In the genomic region with DNA sequence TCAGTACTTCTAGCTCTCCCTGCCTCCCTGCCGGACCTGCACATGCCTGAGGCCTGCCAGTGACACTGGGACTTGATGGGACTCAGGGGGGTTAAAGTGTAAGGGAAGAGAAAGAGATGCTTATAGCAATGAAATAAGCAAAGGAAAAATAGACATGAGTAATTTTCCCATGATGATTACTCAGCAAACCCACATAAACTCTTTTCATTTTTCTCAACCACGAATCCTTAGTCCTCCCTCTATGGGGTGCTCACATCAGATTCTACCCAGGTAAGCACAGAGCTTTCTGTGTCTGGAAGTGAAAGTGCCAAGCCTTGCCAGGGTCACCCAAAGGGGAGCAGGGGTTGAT, we compare ENCODE assay signal across 17 cellular contexts. TPM values are rescaled to one million over a fixed set of nuclear protein-coding genes. Genes with fewer than 3 reads are reported as not detected.
DNase-seq lines count a peak whose midpoint lies in the region; ATAC-seq, FAIRE-seq and TF ChIP-seq lines count a peak whose summit lies in the region.
"Had no signal": no experiment of that assay in that cellular context is flagged by ENCODE, and none has a peak within 500 bp of the region (broad histone marks: within the 10 kb centered on the region; RNA-seq: fewer than 3 reads in every experiment).

No MANE protein-coding gene starts in this region.

- H3K4me1 ChIP-seq in ACC112 (ENCODE audit: control insufficient read depth, insufficient read depth, low read length, unreplicated experiment) (peaks cover 12% of the 10 kb centered on the region), GM23338 (ENCODE audit: insufficient read depth) (no peaks in the 10 kb centered on the region), astrocyte (ENCODE audit: insufficient read depth, low read length) (peaks cover 13% of the 10 kb centered on the region), right cardiac atrium (ENCODE audit: control insufficient read depth, insufficient read depth, low read length) (no peaks in the 10 kb centered on the region)
- H3K4me1 ChIP-seq: upper lobe of right lung had no signal

- no peaks in the 10 kb centered on the region for H3F3A ChIP-seq in GM23338 (replicated peaks; ENCODE audit: low read depth)

- no peak overlapping the region for H3K4me2 ChIP-seq in GM23338
- peak overlapping the region; percentile 70 for H3K4me2 ChIP-seq in astrocyte (ENCODE audit: low read length)

- FAIRE-seq in astrocyte (lab: Jason Lieb, UNC) (no peak), HTR-8/SVneo (lab: Jason Lieb, UNC) (no peak)

- H2AFZ ChIP-seq in ACC112 (ENCODE audit: low read length, unreplicated experiment) = peak overlapping the region; percentile 62
- 0 out of 2 replicates have a peak overlapping the region, but pooled peaks have one; percentile 52 for H2AFZ ChIP-seq in GM23338
- peak overlapping the region; percentile 67 for H2AFZ ChIP-seq in astrocyte (ENCODE audit: low read depth, low read length)

- H3K36me3 Mint-ChIP-seq in GM23338 (ENCODE audit: low read depth) (no peaks in the 10 kb centered on the region), astrocyte (ENCODE audit: low read depth, unreplicated experiment) (no peaks in the 10 kb centered on the region)
- H3K36me3 Mint-ChIP-seq in T-helper 2 cell treated with Interferon-gamma antibody and Interleukin-4, amounts not matched to agents 5 μg/mL and 100 μg/mL, for 36 hours (ENCODE audit: low read depth) = no peaks in the 10 kb centered on the region

- no peaks in the 10 kb centered on the region for H3K9me3 ChIP-seq in astrocyte (ENCODE audit: insufficient read depth, low read depth, low read length)
- no peaks in the 10 kb centered on the region for H3K9me3 ChIP-seq in right cardiac atrium (ENCODE audit: control insufficient read depth, low read length)
- H3K9me3 ChIP-seq: upper lobe of right lung had no signal

- DNase-seq in GM23338 (ENCODE audit: low spot score) = no peak
- peak; percentile 84 for DNase-seq in astrocyte (ENCODE audit: low read depth)
- peak; percentile 41 for DNase-seq in kidney epithelial cell (ENCODE audit: low read depth)
- DNase-seq in HTR-8/SVneo (ENCODE audit: insufficient read length, low spot score) = no peak
- no peak for DNase-seq in right cardiac atrium
- DNase-seq in COLO668 (lab: John Stamatoyannopoulos, UW; ENCODE audit: unreplicated experiment) = no peak
- DNase-seq in T-helper 2 cell treated with Interferon-gamma antibody and Interleukin-4, amounts not matched to agents 5 μg/mL and 100 μg/mL, for 36 hours (ENCODE audit: low spot score) = no peak
- DNase-seq: activated CD8-positive, alpha-beta T cell treated with anti-CD3 and anti-CD28 coated beads for 36 hours; activated naive CD4-positive, alpha-beta T cell treated with Interleukin-2 at 50 U/mL for 16 hours; KG1; NCI-H2081 treated with DMSO at 0.1 percent for 48 hours; upper lobe of right lung had no signal

- H3K27me3 Mint-ChIP-seq in GM23338 (ENCODE audit: insufficient read depth, low read depth, poor library complexity) = peaks cover 7% of the 10 kb centered on the region
- peaks cover 2% of the 10 kb centered on the region for H3K27me3 Mint-ChIP-seq in astrocyte (ENCODE audit: low read depth, unreplicated experiment)
- H3K27me3 Mint-ChIP-seq in T-helper 2 cell treated with Interferon-gamma antibody and Interleukin-4, amounts not matched to agents 5 μg/mL and 100 μg/mL, for 36 hours (ENCODE audit: low read depth) = peaks cover 12% of the 10 kb centered on the region

- no peaks in the 10 kb centered on the region for H3K36me3 ChIP-seq in ACC112 (ENCODE audit: insufficient read depth, low read length)
- no peaks in the 10 kb centered on the region for H3K36me3 ChIP-seq in GM23338 (ENCODE audit: insufficient read depth)
- H3K36me3 ChIP-seq in astrocyte (ENCODE audit: insufficient read depth, low read length) = no peaks in the 10 kb centered on the region
- H3K36me3 ChIP-seq in kidney epithelial cell (ENCODE audit: control insufficient read depth, insufficient read depth, low read length) = no peaks in the 10 kb centered on the region
- H3K36me3 ChIP-seq: upper lobe of right lung had no signal

- H3K4me1 Mint-ChIP-seq in GM23338 (peaks cover 8% of the 10 kb centered on the region), astrocyte (ENCODE audit: low read depth, unreplicated experiment) (peaks cover 48% of the 10 kb centered on the region)
- H3K4me1 Mint-ChIP-seq in T-helper 2 cell treated with Interferon-gamma antibody and Interleukin-4, amounts not matched to agents 5 μg/mL and 100 μg/mL, for 36 hours (ENCODE audit: low read depth) = peaks cover 2% of the 10 kb centered on the region

- WGBS in right cardiac atrium = 69% methylated on average over 2 of the region's 2 CpGs

- TF ChIP-seq CTCF in GM23338 (conservative IDR thresholded peaks at IDR 0.05; ENCODE audit: low read depth in 2 of 2) (no peak), astrocyte (IDR thresholded peaks at IDR 0.05; ENCODE audit: insufficient read depth, low read depth, low read length) (no peak), kidney epithelial cell (IDR thresholded peaks at IDR 0.05; ENCODE audit: insufficient read depth, low read length, poor library complexity, severe bottlenecking) (no peak)

- H3K27me3 ChIP-seq in ACC112 (ENCODE audit: insufficient read depth, low read length) (no peaks in the 10 kb centered on the region), GM23338 (ENCODE audit: insufficient read depth) (no peaks in the 10 kb centered on the region), astrocyte (ENCODE audit: insufficient read depth, low read length) (no peaks in the 10 kb centered on the region), kidney epithelial cell (ENCODE audit: control insufficient read depth, insufficient read depth, low read length) (no peaks in the 10 kb centered on the region), right cardiac atrium (ENCODE audit: control insufficient read depth, insufficient read depth) (no peaks in the 10 kb centered on the region)
- H3K27me3 ChIP-seq: upper lobe of right lung had no signal

- intact Hi-C loops in right cardiac atrium (cut with DNase I) = no loop called here

- H3K79me2 ChIP-seq in ACC112 (ENCODE audit: control insufficient read depth, insufficient read depth, low read length, unreplicated experiment) (no peaks in the 10 kb centered on the region), GM23338 (replicated peaks; ENCODE audit: insufficient read depth) (no peaks in the 10 kb centered on the region), astrocyte (ENCODE audit: insufficient read depth, low read length) (no peaks in the 10 kb centered on the region)

- no peak overlapping the region for H3K4me3 ChIP-seq in ACC112 (ENCODE audit: low read depth, low read length)
- H3K4me3 ChIP-seq in GM23338 = no peak overlapping the region
- H3K4me3 ChIP-seq in astrocyte (ENCODE audit: insufficient read depth, low read depth, low read length) = no peak overlapping the region
- no peak overlapping the region for H3K4me3 ChIP-seq in kidney epithelial cell (ENCODE audit: low read depth, low read length)
- no peak overlapping the region for H3K4me3 ChIP-seq in right cardiac atrium (ENCODE audit: low read length)
- H3K4me3 ChIP-seq: coronary artery, upper lobe of right lung had no signal

- H4K20me1 ChIP-seq in GM23338 (replicated peaks; ENCODE audit: insufficient read depth) = no peaks in the 10 kb centered on the region
- H4K20me1 ChIP-seq in astrocyte (ENCODE audit: insufficient read depth, low read length) = no peaks in the 10 kb centered on the region

- H3K9me2 ChIP-seq in GM23338 (ENCODE audit: insufficient read depth) = no peaks in the 10 kb centered on the region

- H3K9ac ChIP-seq in astrocyte (ENCODE audit: low read length) = peak overlapping the region; percentile 52

- H3K27ac ChIP-seq in ACC112 (ENCODE audit: low read depth, low read length) = peak overlapping the region; percentile 26; the same call in 1 of the 2 replicates
- no peak overlapping the region for H3K27ac ChIP-seq in GM23338 (ENCODE audit: low read depth)
- peak overlapping the region; percentile 68 for H3K27ac ChIP-seq in astrocyte (ENCODE audit: low read depth, low read length)
- no peak overlapping the region for H3K27ac ChIP-seq in right cardiac atrium (ENCODE audit: low read length)
- H3K27ac ChIP-seq: coronary artery, upper lobe of right lung had no signal

- peaks cover 3% of the 10 kb centered on the region; the same call in 1 of the 3 replicates for H3K9me3 Mint-ChIP-seq in GM23338
- H3K9me3 Mint-ChIP-seq in astrocyte (ENCODE audit: unreplicated experiment) = no peaks in the 10 kb centered on the region
- H3K9me3 Mint-ChIP-seq in T-helper 2 cell treated with Interferon-gamma antibody and Interleukin-4, amounts not matched to agents 5 μg/mL and 100 μg/mL, for 36 hours = no peaks in the 10 kb centered on the region
- H3K9me3 Mint-ChIP-seq: activated CD8-positive, alpha-beta T cell treated with anti-CD3 and anti-CD28 coated beads for 36 hours had no signal

- H3K27ac Mint-ChIP-seq in GM23338 (no peak overlapping the region), astrocyte (ENCODE audit: unreplicated experiment) (peak overlapping the region; percentile 80)
- H3K27ac Mint-ChIP-seq in T-helper 2 cell treated with Interferon-gamma antibody and Interleukin-4, amounts not matched to agents 5 μg/mL and 100 μg/mL, for 36 hours = no peak overlapping the region
- H3K27ac Mint-ChIP-seq: activated CD8-positive, alpha-beta T cell treated with anti-CD3 and anti-CD28 coated beads for 36 hours had no signal

- no peak overlapping the region for H3K4me3 Mint-ChIP-seq in GM23338
- H3K4me3 Mint-ChIP-seq in astrocyte (ENCODE audit: unreplicated experiment) = peak overlapping the region; percentile 67
- no peak overlapping the region for H3K4me3 Mint-ChIP-seq in T-helper 2 cell treated with Interferon-gamma antibody and Interleukin-4, amounts not matched to agents 5 μg/mL and 100 μg/mL, for 36 hours
- H3K4me3 Mint-ChIP-seq: activated CD8-positive, alpha-beta T cell treated with anti-CD3 and anti-CD28 coated beads for 36 hours had no signal

- ATAC-seq in GM23338 (no peak), right cardiac atrium (no peak)
- ATAC-seq: activated CD8-positive, alpha-beta T cell treated with anti-CD3 and anti-CD28 coated beads for 36 hours had no signal

TF ChIP-seq in GM23338, 12 proteins besides CTCF, POLR2A, EP300 and RAD21 (continues in another document):
- TF ChIP-seq POLR2AphosphoS5 (IDR thresholded peaks at IDR 0.05; ENCODE audit: low read depth) (no peak), CREB1 (CRISPR knock-in tag; IDR thresholded peaks at IDR 0.05; ENCODE audit: low read depth) (no peak), EZH2phosphoT487 (IDR thresholded peaks at IDR 0.05; ENCODE audit: unreplicated experiment) (no peak)

RNA-seq across cellular contexts. Expression of gene ANKRD62, which starts 44.8 kb away (rescaled TPM):
- not detected in 2 replicates for total RNA-seq in GM23338 (2014; rRNA removed; shearing (Covaris generic))
- polyA plus RNA-seq in GM23338 (2016; fragmentation: Nextera tagmentation; extraction: Ambion mirVana) (not detected in 2 replicates), right cardiac atrium (not detected)
- total RNA-seq in astrocyte (not detected in 2 replicates), kidney epithelial cell (not detected in 2 replicates), right cardiac atrium (not detected)
- total RNA-seq: activated CD8-positive, alpha-beta T cell treated with anti-CD3 and anti-CD28 coated beads for 36 hours; glomerular endothelial cell; T-helper 1 cell treated with Interleukin-12 subunit alpha and Interleukin-12 subunit beta and Interleukin-4 antibody, amounts not matched to agents 30 ng/mL and 1 ng/mL, for 36 hours had no signal
- polyA plus RNA-seq: liver had no signal

Comparison
In these comparisons a context has a peak if more than half of its experiments do, and no peak if none do; other contexts are left out.
1. H3K27ac ChIP-seq: peak in ACC112 (single experiment) and astrocyte (single experiment); none in GM23338 (single experiment) and right cardiac atrium (single experiment).
2. DNase-seq: peak in astrocyte (single experiment) and kidney epithelial cell (single experiment); none in GM23338 (single experiment), HTR-8/SVneo (single experiment), right cardiac atrium (0 of 3), COLO668 (single experiment) and T-helper 2 cell treated with Interferon-gamma antibody and Interleukin-4, amounts not matched to agents 5 μg/mL and 100 μg/mL, for 36 hours (single experiment).
3. Peak in every context shown above with its lines, with median percentiles within 50 percentile points of each other: H2AFZ ChIP-seq.